Comparison of ENCODE assay signal across 15 cellular contexts in the genomic region with DNA sequence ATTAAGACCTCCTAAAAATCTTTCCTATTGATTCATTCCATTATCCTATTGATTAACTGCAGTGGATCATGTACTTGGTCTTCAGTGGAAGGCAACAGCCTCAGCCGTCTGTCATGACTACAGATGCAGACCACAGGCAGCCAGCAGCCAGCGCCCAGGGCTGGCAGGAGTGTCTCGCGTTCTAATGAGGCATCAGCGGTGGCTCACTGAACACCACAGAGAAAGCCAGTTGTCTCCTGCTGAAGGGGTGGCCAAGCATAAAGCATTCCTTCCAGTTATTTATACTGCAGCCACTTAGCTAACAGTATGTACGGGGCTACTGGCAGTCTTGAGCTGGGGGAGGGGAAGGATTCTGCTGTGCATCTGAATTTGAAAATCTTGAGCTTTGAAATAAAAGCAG.
DNase-seq lines count a peak whose midpoint lies in the region; TF ChIP-seq lines count a peak whose summit lies in the region.
"Had no signal": no experiment of that assay in that cellular context is flagged by ENCODE, and none has a peak within 500 bp of the region (broad histone marks: within the 10 kb centered on the region; RNA-seq: fewer than 3 reads in every experiment).

No MANE protein-coding gene starts in this region.

- peaks cover 10% of the 10 kb centered on the region for H3K27me3 Mint-ChIP-seq in brain

- H3K4me3 ChIP-seq in HEK293 (ENCODE audit: low read depth, low read length) (no peak overlapping the region), neural cell (ENCODE audit: low read length) (no peak overlapping the region), WERI-Rb-1 (ENCODE audit: low read depth, low read length) (no peak overlapping the region), MM.1S (ENCODE audit: low read length) (no peak overlapping the region)

- DNase-seq in MV-4-11 (lab: John Stamatoyannopoulos, UW) = peak; percentile 37
- no peak for DNase-seq in WERI-Rb-1
- DNase-seq in activated CD4-positive, alpha-beta T cell treated with anti-CD3 and anti-CD28 coated beads, Interleukin-2, amount 50 U/mL, for 1 hour = no peak
- no peak for DNase-seq in MM.1S
- DNase-seq: ACHN; C1 segment of cervical spinal cord; CD8-positive, alpha-beta memory T cell; DMS79; NCI-H1417 treated with DMSO at 0.1 percent for 48 hours; NCI-H2029; NCI-H774; SIG-M5 had no signal

- H3K4me2 ChIP-seq in neural cell (ENCODE audit: low read length) = no peak overlapping the region
- no peak overlapping the region for H3K4me2 ChIP-seq in MM.1S (ENCODE audit: low read depth, low read length)

- no peaks in the 10 kb centered on the region for H3K36me3 ChIP-seq in HEK293 (ENCODE audit: control insufficient read depth in 2 of 2, insufficient read depth in 1 of 2, low read length in 2 of 2)
- H3K36me3 ChIP-seq in neural cell (ENCODE audit: insufficient read depth, low read length) = no peaks in the 10 kb centered on the region
- no peaks in the 10 kb centered on the region for H3K36me3 ChIP-seq in WERI-Rb-1
- H3K36me3 ChIP-seq in MM.1S (replicated peaks; ENCODE audit: insufficient read depth, low read length) = no peaks in the 10 kb centered on the region

- no peaks in the 10 kb centered on the region for H3K79me2 ChIP-seq in neural cell (replicated peaks; ENCODE audit: insufficient read depth, low read length)
- H3K79me2 ChIP-seq in MM.1S (ENCODE audit: low read length) = no peaks in the 10 kb centered on the region

- H3K4me1 Mint-ChIP-seq in brain = peaks cover 80% of the 10 kb centered on the region
- H3K4me1 Mint-ChIP-seq: CD8-positive, alpha-beta memory T cell had no signal

- TF ChIP-seq EP300 in neural cell (conservative IDR thresholded peaks at IDR 0.05; ENCODE audit: poor library complexity, severe bottlenecking) = peak; percentile 26

- H3K4me1 ChIP-seq in HEK293 (ENCODE audit: control insufficient read depth, insufficient read depth, low read length) (0 out of 2 replicates have a peak, but pooled peaks cover 3% of the 10 kb centered on the region), MM.1S (ENCODE audit: low read length) (no peaks in the 10 kb centered on the region)

- TF ChIP-seq CTCF in HEK293 (tag by site-specific recombination; IDR thresholded peaks at IDR 0.05) (no peak), brain (conservative IDR thresholded peaks at IDR 0.05) (no peak), neural cell (IDR thresholded peaks at IDR 0.05; ENCODE audit: poor library complexity, severe bottlenecking) (no peak), WERI-Rb-1 (IDR thresholded peaks at IDR 0.05; ENCODE audit: low read depth, low read length) (no peak), MM.1S (IDR thresholded peaks at IDR 0.05; ENCODE audit: low read length) (no peak)

- H3K9ac ChIP-seq in neural cell (ENCODE audit: low read length) (no peak overlapping the region), MM.1S (ENCODE audit: low read length) (no peak overlapping the region)

- H3K27ac ChIP-seq in HEK293 (ENCODE audit: extremely low read depth, low read depth, low read length) (no peak overlapping the region), neural cell (ENCODE audit: low read length) (peak overlapping the region; percentile 9), WERI-Rb-1 (no peak overlapping the region), MM.1S (ENCODE audit: low read length) (no peak overlapping the region)

- no peak overlapping the region for H2AFZ ChIP-seq in neural cell (ENCODE audit: low read depth, low read length)
- H2AFZ ChIP-seq in MM.1S (ENCODE audit: low read length) = no peak overlapping the region

- no peak for TF ChIP-seq RAD21 in neural cell (conservative IDR thresholded peaks at IDR 0.05)

- POLR2A ChIA-PET in HEK293 (lab: Yijun Ruan, JAX) = no interaction called here

- H4K20me1 ChIP-seq in neural cell (ENCODE audit: insufficient read depth) = no peaks in the 10 kb centered on the region
- H4K20me1 ChIP-seq in MM.1S (ENCODE audit: insufficient read depth, low read length) = no peaks in the 10 kb centered on the region

- H3K27me3 ChIP-seq in neural cell (ENCODE audit: insufficient read depth, low read depth, low read length) (no peaks in the 10 kb centered on the region), WERI-Rb-1 (ENCODE audit: insufficient read depth, low read depth, severe bottlenecking) (no peaks in the 10 kb centered on the region), MM.1S (replicated peaks; ENCODE audit: insufficient read depth, low read length) (no peaks in the 10 kb centered on the region)

- peak overlapping the region in 3 of 5 experiments; percentile 13 to 24 (median 13) for H3K27ac Mint-ChIP-seq in brain

- no peak overlapping the region for H3K4me3 Mint-ChIP-seq in brain
- H3K4me3 Mint-ChIP-seq: CD8-positive, alpha-beta memory T cell had no signal

- no peaks in the 10 kb centered on the region for H3K36me3 Mint-ChIP-seq in brain

- H3K9me3 ChIP-seq in HEK293 (ENCODE audit: control insufficient read depth, insufficient read depth, low read depth, low read length) (no peaks in the 10 kb centered on the region), neural cell (ENCODE audit: low read length) (no peaks in the 10 kb centered on the region), WERI-Rb-1 (ENCODE audit: severe bottlenecking) (no peaks in the 10 kb centered on the region), MM.1S (replicated peaks; ENCODE audit: insufficient read depth, low read length) (no peaks in the 10 kb centered on the region)

- H3K9me3 Mint-ChIP-seq in brain = peaks cover 0 to 3% (median 3%) of the 10 kb centered on the region in 5 experiments
- H3K9me3 Mint-ChIP-seq: CD8-positive, alpha-beta memory T cell had no signal

- peaks cover 4% of the 10 kb centered on the region for H3F3A ChIP-seq in neural cell (ENCODE audit: insufficient read depth, low read length, poor library complexity, severe bottlenecking)
- no peaks in the 10 kb centered on the region for H3F3A ChIP-seq in MM.1S (ENCODE audit: insufficient read depth, low read length)

- CTCF ChIA-PET in HEK293 (lab: Yijun Ruan, JAX) = interaction anchor here (0.5 kb wide), 1 partner anchor 198 kb away, joined by 3 read pairs; no protein-coding TSS in a partner anchor

- H3K9me2 ChIP-seq in neural cell (ENCODE audit: insufficient read depth, low read length) = no peaks in the 10 kb centered on the region
- no peaks in the 10 kb centered on the region for H3K9me2 ChIP-seq in MM.1S (replicated peaks; ENCODE audit: insufficient read depth, low read length)

TF ChIP-seq in HEK293, 187 proteins besides CTCF, POLR2A, EP300 and RAD21:
- TF ChIP-seq OSR2 (tag by site-specific recombination; IDR thresholded peaks at IDR 0.05) = 0 out of 2 replicates have a peak, but pooled peaks have one; percentile 24
- TF ChIP-seq, protein P1, sequence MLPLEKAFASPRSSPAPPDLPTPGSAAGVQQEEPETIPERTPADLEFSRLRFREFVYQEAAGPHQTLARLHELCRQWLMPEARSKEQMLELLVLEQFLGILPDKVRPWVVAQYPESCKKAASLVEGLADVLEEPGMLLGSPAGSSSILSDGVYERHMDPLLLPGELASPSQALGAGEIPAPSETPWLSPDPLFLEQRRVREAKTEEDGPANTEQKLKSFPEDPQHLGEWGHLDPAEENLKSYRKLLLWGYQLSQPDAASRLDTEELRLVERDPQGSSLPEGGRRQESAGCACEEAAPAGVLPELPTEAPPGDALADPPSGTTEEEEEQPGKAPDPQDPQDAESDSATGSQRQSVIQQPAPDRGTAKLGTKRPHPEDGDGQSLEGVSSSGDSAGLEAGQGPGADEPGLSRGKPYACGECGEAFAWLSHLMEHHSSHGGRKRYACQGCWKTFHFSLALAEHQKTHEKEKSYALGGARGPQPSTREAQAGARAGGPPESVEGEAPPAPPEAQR (tag by site-specific recombination; IDR thresholded peaks at IDR 0.05) = no peak

TF ChIP-seq in neural cell, 6 proteins besides CTCF, POLR2A, EP300 and RAD21:
- TF ChIP-seq POLR2AphosphoS5 (IDR thresholded peaks at IDR 0.05) (peak; percentile 41), SMC3 (conservative IDR thresholded peaks at IDR 0.05; ENCODE audit: poor library complexity) (no peak)
